In the genomic region with DNA sequence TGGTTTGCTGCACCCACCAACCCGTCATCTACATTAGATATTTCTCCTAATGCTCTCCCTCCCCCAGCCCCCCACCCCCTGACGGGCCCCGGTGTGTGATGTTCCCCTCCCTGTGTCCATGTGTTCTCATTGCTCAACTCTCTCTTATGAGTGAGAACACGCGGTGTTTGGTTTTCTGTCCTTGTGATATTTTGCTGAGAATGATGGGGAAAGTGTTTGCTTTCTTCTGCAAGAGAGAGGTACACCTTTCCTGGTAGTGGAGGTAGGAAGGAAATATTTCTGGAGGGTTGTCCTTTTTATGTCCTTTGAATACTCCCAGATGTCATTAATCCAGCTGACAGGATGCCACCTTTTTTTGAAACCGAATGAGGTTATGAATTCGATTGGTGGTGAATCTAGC, we compare ENCODE assay signal across 1 cellular context.
TF ChIP-seq lines count a peak whose summit lies in the region.

No MANE protein-coding gene starts in this region.

TF ChIP-seq in liver, 16 proteins besides CTCF, POLR2A, EP300 and RAD21 (continued from another document):
- TF ChIP-seq REST (IDR thresholded peaks at IDR 0.05) (no peak), RXRA (IDR thresholded peaks at IDR 0.05) (peak in 1 of 2 donors; percentile 59)
